9 cellular contexts compared by ENCODE assay signal in genomic region chr11:112128483-112129121, GRCh38. TPM values are rescaled to one million over a fixed set of nuclear protein-coding genes. Genes with fewer than 3 reads are reported as not detected.
A peak's percentile ranks its signal among the peaks of the same experiment; 100 is the strongest.
DNase-seq lines count a peak whose midpoint lies in the region; ATAC-seq and TF ChIP-seq lines count a peak whose summit lies in the region.
"Had no signal": no experiment of that assay in that cellular context is flagged by ENCODE, and none has a peak within 500 bp of the region (broad histone marks: within the 10 kb centered on the region; RNA-seq: fewer than 3 reads in every experiment).

No MANE protein-coding gene starts in this region.

- WGBS in esophagus squamous epithelium, 2 donors: 31 to 47% methylated on average over 3 of the region's 3 CpGs

- H3K4me3 Mint-ChIP-seq in activated T-cell treated with anti-CD3 and anti-CD28 coated beads, Interleukin-2, amount 50 U/mL, for 4 hours: no peak overlapping the region
- H3K4me3 Mint-ChIP-seq: naive B cell had no signal

- TF ChIP-seq POLR2A in esophagus squamous epithelium (IDR thresholded peaks at IDR 0.05) (no peak), gastrocnemius medialis (IDR thresholded peaks at IDR 0.05) (no peak)

- no peaks in the 10 kb centered on the region for H3K36me3 ChIP-seq in esophagus squamous epithelium
- no peaks in the 10 kb centered on the region for H3K36me3 ChIP-seq in gastrocnemius medialis

- H3K4me3 ChIP-seq in esophagus squamous epithelium: no peak overlapping the region
- no peak overlapping the region for H3K4me3 ChIP-seq in gastrocnemius medialis

- H3K4me1 ChIP-seq in esophagus squamous epithelium (peaks cover 13 to 47% (median 20%) of the 10 kb centered on the region in 3 donors), gastrocnemius medialis (peaks cover 0 to 22% of the 10 kb centered on the region in 2 donors)

- ATAC-seq in gastrocnemius medialis (peak; percentile 67 to 75), HG03457 (IDR thresholded peaks at IDR 0.05; ENCODE audit: unreplicated experiment) (no peak), GM18873 (IDR thresholded peaks at IDR 0.05; ENCODE audit: low FRiP score, unreplicated experiment) (no peak)
- no peak for ATAC-seq in activated T-cell treated with anti-CD3 and anti-CD28 coated beads, Interleukin-2, amount 50 U/mL, for 4 hours

- in situ Hi-C loops in gastrocnemius medialis (cut with MboI; ENCODE audit: low sequenced_read_pairs in 4 of 4): no loop called here

- no peaks in the 10 kb centered on the region for H3K9me3 Mint-ChIP-seq in activated T-cell treated with anti-CD3 and anti-CD28 coated beads, Interleukin-2, amount 50 U/mL, for 4 hours
- H3K9me3 Mint-ChIP-seq: naive B cell had no signal

- DNase-seq in H4 (ENCODE audit: low spot score) (peak; percentile 59), NCI-H748 treated with DMSO at 0.1 percent for 48 hours (lab: John Stamatoyannopoulos, UW) (peak; percentile 4), esophagus squamous epithelium (lab: John Stamatoyannopoulos, UW) (no peak), gastrocnemius medialis (peak; percentile 43 to 61), mesenteric fat pad (ENCODE audit: low spot score) (no peak)
- DNase-seq in activated T-cell treated with anti-CD3 and anti-CD28 coated beads, Interleukin-2, amount 50 U/mL, for 4 hours: no peak
- DNase-seq: naive B cell had no signal

- intact Hi-C loops in esophagus squamous epithelium (cut with DNase I) (no loop called here), gastrocnemius medialis (cut with DNase I; ENCODE audit: low total_unique reads) (no loop called here)

- TF ChIP-seq CTCF in esophagus squamous epithelium (IDR thresholded peaks at IDR 0.05): no peak
- TF ChIP-seq CTCF in gastrocnemius medialis (IDR thresholded peaks at IDR 0.05 in 4 of 5, conservative IDR thresholded peaks at IDR 0.05 in 1 of 5): no peak

- no peaks in the 10 kb centered on the region for H3K27me3 Mint-ChIP-seq in activated T-cell treated with anti-CD3 and anti-CD28 coated beads, Interleukin-2, amount 50 U/mL, for 4 hours (ENCODE audit: low read depth)
- H3K27me3 Mint-ChIP-seq: naive B cell had no signal

- peak overlapping the region; percentile 29 to 84 (median 72) for H3K27ac ChIP-seq in esophagus squamous epithelium
- no peak overlapping the region for H3K27ac ChIP-seq in gastrocnemius medialis

- H3K9me3 ChIP-seq in esophagus squamous epithelium (no peaks in the 10 kb centered on the region), gastrocnemius medialis (no peaks in the 10 kb centered on the region)

- H3K27me3 ChIP-seq in esophagus squamous epithelium (no peaks in the 10 kb centered on the region), gastrocnemius medialis (no peaks in the 10 kb centered on the region)

- H3K4me1 Mint-ChIP-seq in activated T-cell treated with anti-CD3 and anti-CD28 coated beads, Interleukin-2, amount 50 U/mL, for 4 hours (ENCODE audit: low read depth): no peaks in the 10 kb centered on the region

- peaks cover 6% of the 10 kb centered on the region for H3K36me3 Mint-ChIP-seq in activated T-cell treated with anti-CD3 and anti-CD28 coated beads, Interleukin-2, amount 50 U/mL, for 4 hours (ENCODE audit: insufficient read depth)

RNA-seq across cellular contexts. Expression of gene IL18, which starts 35.3 kb away (rescaled TPM):
- 10.3 and 19.9 TPM in 2 replicates for total RNA-seq in H4 (2014; rRNA removed; shearing (Covaris generic))
- 100 to 1,000 TPM in 2 of 4 donors, 10 to 100 TPM in 2; 43.7 to 125 (median 98.3) TPM for total RNA-seq in esophagus squamous epithelium
- 10 to 100 TPM in 1 of 4 donors, 1 to 10 TPM in 2, under 1 TPM in 1; 0.58 to 11.7 (median 6.8) TPM for total RNA-seq in gastrocnemius medialis
- total RNA-seq in mesenteric fat pad: 14.7 TPM
- not detected for total RNA-seq in activated T-cell treated with anti-CD3 and anti-CD28 coated beads, Interleukin-2, amount 50 U/mL, for 4 hours

RNA-seq across cellular contexts. Expression of gene TEX12, which starts 38.6 kb away (rescaled TPM):
- total RNA-seq in H4 (2014; rRNA removed; shearing (Covaris generic)): 0.35 TPM in 1 of 2 replicates, not detected in the other
- 1 to 10 TPM in 1 of 4 donors, under 1 TPM in 1, not detected in 2; 0.38 to 2.5 TPM for total RNA-seq in esophagus squamous epithelium
- total RNA-seq in gastrocnemius medialis: 1 to 10 TPM in 1 of 4 donors, under 1 TPM in 2, not detected in 1; 0.62 to 2.1 (median 0.68) TPM
- not detected for total RNA-seq in mesenteric fat pad
- under 1 TPM in 1 of 3 donors, not detected in 2; 0.40 TPM for total RNA-seq in activated T-cell treated with anti-CD3 and anti-CD28 coated beads, Interleukin-2, amount 50 U/mL, for 4 hours

RNA-seq across cellular contexts. Expression of gene SDHD, which starts 41.9 kb away (rescaled TPM):
- 207 and 214 TPM in 2 replicates for total RNA-seq in H4 (2014; rRNA removed; shearing (Covaris generic))
- total RNA-seq in esophagus squamous epithelium (100 to 1,000 TPM in 3 of 4 donors, 10 to 100 TPM in 1; 78.5 to 155 (median 122) TPM), gastrocnemius medialis (100 to 1,000 TPM; 170 to 261 (median 202) TPM), mesenteric fat pad (86.4 TPM)
- 100 to 1,000 TPM; 111 to 133 (median 121) TPM for total RNA-seq in activated T-cell treated with anti-CD3 and anti-CD28 coated beads, Interleukin-2, amount 50 U/mL, for 4 hours

RNA-seq across cellular contexts. Expression of gene TIMM8B, which starts 42.0 kb away (rescaled TPM):
- 73.5 and 88.2 TPM in 2 replicates for total RNA-seq in H4 (2014; rRNA removed; shearing (Covaris generic))
- 10 to 100 TPM; 43.5 to 65.3 (median 62.1) TPM for total RNA-seq in esophagus squamous epithelium
- 10 to 100 TPM; 60.3 to 93.2 (median 69.4) TPM for total RNA-seq in gastrocnemius medialis
- total RNA-seq in mesenteric fat pad: 57.2 TPM
- 10 to 100 TPM; 72.6 to 90.8 (median 83.0) TPM for total RNA-seq in activated T-cell treated with anti-CD3 and anti-CD28 coated beads, Interleukin-2, amount 50 U/mL, for 4 hours

RNA-seq across cellular contexts. Expression of gene BCO2, which starts 46.7 kb away (rescaled TPM):
- total RNA-seq in H4 (2014; rRNA removed; shearing (Covaris generic)): 1.2 TPM in 1 of 2 replicates, not detected in the other
- total RNA-seq in esophagus squamous epithelium: 10 to 100 TPM in 2 of 4 donors, 1 to 10 TPM in 2; 2.7 to 17.0 (median 9.5) TPM
- total RNA-seq in gastrocnemius medialis: 1 to 10 TPM; 2.9 to 5.8 (median 4.2) TPM
- total RNA-seq in mesenteric fat pad: 2.5 TPM
- 1 to 10 TPM in 1 of 3 donors, under 1 TPM in 2; 0.66 to 1.1 (median 0.73) TPM for total RNA-seq in activated T-cell treated with anti-CD3 and anti-CD28 coated beads, Interleukin-2, amount 50 U/mL, for 4 hours

Comparison
In these comparisons a context has a peak if more than half of its experiments do, and no peak if none do; other contexts are left out.
1. DNase-seq: peak in H4 (single experiment), NCI-H748 treated with DMSO at 0.1 percent for 48 hours (single experiment) and gastrocnemius medialis (2 of 2); none in esophagus squamous epithelium (single experiment), mesenteric fat pad (single experiment) and activated T-cell treated with anti-CD3 and anti-CD28 coated beads, Interleukin-2, amount 50 U/mL, for 4 hours (single experiment).
2. H3K27ac ChIP-seq: peak in esophagus squamous epithelium (4 of 4); none in gastrocnemius medialis (0 of 4).
3. ATAC-seq: peak in gastrocnemius medialis (2 of 2); none in HG03457 (single experiment), activated T-cell treated with anti-CD3 and anti-CD28 coated beads, Interleukin-2, amount 50 U/mL, for 4 hours (0 of 2) and GM18873 (single experiment).